Comparison of ENCODE assay signal across 10 cellular contexts in genomic region chr2:217902281-217903141, GRCh38.
DNase-seq lines count a peak whose midpoint lies in the region; ATAC-seq and TF ChIP-seq lines count a peak whose summit lies in the region.
"Had no signal": no experiment of that assay in that cellular context is flagged by ENCODE, and none has a peak within 500 bp of the region (broad histone marks: within the 10 kb centered on the region; RNA-seq: fewer than 3 reads in every experiment).

No MANE protein-coding gene starts in this region.

- WGBS in adrenal gland, 4 donors = 8 to 28% (median 11%) methylated on average over 19 to 20 of the region's 20 CpGs
- 15% methylated on average over 16 of the region's 20 CpGs for WGBS in smooth muscle cell (ENCODE audit: low lambda C conversion rate)

- TF ChIP-seq POLR2A in adrenal gland (IDR thresholded peaks at IDR 0.05) = peak in 1 of 2 donors; percentile 60

- H2AFZ ChIP-seq in smooth muscle cell (ENCODE audit: low read depth) = no peak overlapping the region

- H4K20me1 ChIP-seq in smooth muscle cell (ENCODE audit: low read depth) = peaks cover 96% of the 10 kb centered on the region

- DNase-seq in adrenal gland (peak; percentile 86 to 98 (median 96)), kidney epithelial cell (ENCODE audit: low read depth) (peak; percentile 37), smooth muscle cell (lab: John Stamatoyannopoulos, UW; ENCODE audit: unreplicated experiment) (peak; percentile 32), NCI-H510A (lab: John Stamatoyannopoulos, UW) (no peak), OCI-M2 (lab: John Stamatoyannopoulos, UW; ENCODE audit: unreplicated experiment) (no peak), NCI-H2107 treated with DMSO at 0.1 percent for 48 hours (lab: John Stamatoyannopoulos, UW; ENCODE audit: unreplicated experiment) (no peak)

- ATAC-seq in HG03095 (IDR thresholded peaks at IDR 0.05; ENCODE audit: unreplicated experiment) (peak; percentile 51), HG03457 (IDR thresholded peaks at IDR 0.05; ENCODE audit: unreplicated experiment) (no peak)

- H3K4me1 ChIP-seq in adrenal gland (replicated peaks in 1 of 2) (peaks cover 83 to 99% of the 10 kb centered on the region in 2 donors), smooth muscle cell (ENCODE audit: low read depth) (peaks cover 5% of the 10 kb centered on the region)

- peak overlapping the region; percentile 88 to 98 (median 95) for H3K27ac ChIP-seq in adrenal gland
- peak overlapping the region; percentile 86 for H3K27ac ChIP-seq in smooth muscle cell (ENCODE audit: low read depth)
- H3K27ac ChIP-seq: neutrophil, VCaP had no signal

- peaks cover 39% of the 10 kb centered on the region for H3K79me2 ChIP-seq in smooth muscle cell (ENCODE audit: low read depth)

- peak overlapping the region; percentile 79 for H3K4me2 ChIP-seq in smooth muscle cell

- H3K27me3 ChIP-seq in adrenal gland (no peaks in the 10 kb centered on the region), kidney epithelial cell (ENCODE audit: control insufficient read depth, insufficient read depth, low read length) (no peaks in the 10 kb centered on the region), smooth muscle cell (ENCODE audit: low read depth) (no peaks in the 10 kb centered on the region)

- H3K9ac ChIP-seq in smooth muscle cell (ENCODE audit: low read depth) = peak overlapping the region; percentile 32

- H3K36me3 ChIP-seq in adrenal gland (replicated peaks in 1 of 2) (peaks cover 0 to 53% of the 10 kb centered on the region in 2 donors), kidney epithelial cell (ENCODE audit: control insufficient read depth, insufficient read depth, low read length) (peaks cover 1% of the 10 kb centered on the region), smooth muscle cell (ENCODE audit: low read depth) (no peaks in the 10 kb centered on the region)
- H3K36me3 ChIP-seq: neutrophil had no signal

- H3K9me3 ChIP-seq in adrenal gland (replicated peaks in 1 of 3) (no peaks in the 10 kb centered on the region), smooth muscle cell (replicated peaks; ENCODE audit: low read depth) (no peaks in the 10 kb centered on the region)
- H3K9me3 ChIP-seq: neutrophil had no signal

- H3K4me3 ChIP-seq in adrenal gland (peak overlapping the region in 1 of 4 donors; percentile 8), kidney epithelial cell (ENCODE audit: low read depth, low read length) (no peak overlapping the region), smooth muscle cell (no peak overlapping the region)

- H3F3A ChIP-seq in smooth muscle cell (ENCODE audit: low read depth) = peaks cover 33% of the 10 kb centered on the region

- intact Hi-C loops in adrenal gland (cut with DNase I) = no loop called here

- TF ChIP-seq CTCF in adrenal gland (IDR thresholded peaks at IDR 0.05) (no peak), kidney epithelial cell (IDR thresholded peaks at IDR 0.05; ENCODE audit: insufficient read depth, low read length, poor library complexity, severe bottlenecking) (no peak), smooth muscle cell (IDR thresholded peaks at IDR 0.05; ENCODE audit: borderline replicate concordance, insufficient read depth, poor library complexity, severe bottlenecking) (no peak)

Comparison
In these comparisons a context has a peak if more than half of its experiments do, and no peak if none do; other contexts are left out.
1. DNase-seq: peak in adrenal gland (7 of 7), kidney epithelial cell (single experiment) and smooth muscle cell (single experiment); none in NCI-H510A (single experiment), OCI-M2 (single experiment) and NCI-H2107 treated with DMSO at 0.1 percent for 48 hours (single experiment).